ENCODE assay signal across 2 cellular contexts in the genomic region with DNA sequence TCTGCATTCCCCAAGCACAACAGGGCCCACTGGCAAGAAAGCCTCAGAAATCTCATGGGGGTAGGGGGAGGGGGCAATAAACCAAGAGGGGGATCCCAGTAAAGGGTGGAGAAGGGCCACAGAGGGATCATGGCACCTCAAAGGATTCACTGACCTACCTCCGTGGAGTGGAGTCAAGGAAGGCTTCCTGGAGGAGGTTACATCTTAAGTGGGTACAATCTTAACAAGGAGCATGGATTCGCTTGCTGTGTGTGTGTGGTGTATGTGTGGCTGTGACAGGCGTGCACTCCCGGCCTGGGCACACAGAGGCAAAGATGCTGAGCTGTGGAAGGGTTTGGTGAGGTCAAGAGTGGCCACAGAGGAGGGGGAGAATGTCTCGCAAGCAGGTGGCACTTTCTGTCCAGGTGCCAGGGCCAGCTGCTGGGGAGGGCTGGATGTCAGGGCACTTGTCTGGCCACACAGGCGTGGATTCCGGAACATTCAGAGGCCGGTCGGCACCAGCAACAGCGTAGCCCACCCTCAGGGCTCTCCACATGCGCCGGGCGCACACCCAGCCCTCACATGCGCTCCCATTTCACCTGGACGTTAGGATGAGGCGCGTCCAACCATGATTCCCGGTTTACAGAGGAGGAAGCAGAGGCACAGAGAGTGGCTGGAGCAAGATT.
TF ChIP-seq lines count a peak whose summit lies in the region.

No MANE protein-coding gene starts in this region.

TF ChIP-seq in IMR-90, 13 proteins besides CTCF, POLR2A, EP300 and RAD21:
- TF ChIP-seq, protein P1, sequence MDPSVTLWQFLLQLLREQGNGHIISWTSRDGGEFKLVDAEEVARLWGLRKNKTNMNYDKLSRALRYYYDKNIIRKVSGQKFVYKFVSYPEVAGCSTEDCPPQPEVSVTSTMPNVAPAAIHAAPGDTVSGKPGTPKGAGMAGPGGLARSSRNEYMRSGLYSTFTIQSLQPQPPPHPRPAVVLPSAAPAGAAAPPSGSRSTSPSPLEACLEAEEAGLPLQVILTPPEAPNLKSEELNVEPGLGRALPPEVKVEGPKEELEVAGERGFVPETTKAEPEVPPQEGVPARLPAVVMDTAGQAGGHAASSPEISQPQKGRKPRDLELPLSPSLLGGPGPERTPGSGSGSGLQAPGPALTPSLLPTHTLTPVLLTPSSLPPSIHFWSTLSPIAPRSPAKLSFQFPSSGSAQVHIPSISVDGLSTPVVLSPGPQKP (IDR thresholded peaks at IDR 0.05; ENCODE audit: borderline replicate concordance, low read depth, low read length): no peak
- TF ChIP-seq RFX5 (IDR thresholded peaks at IDR 0.05; ENCODE audit: low read depth, low read length) (no peak), MXI1 (IDR thresholded peaks at IDR 0.05; ENCODE audit: borderline replicate concordance, low read depth, low read length) (no peak), MAZ (IDR thresholded peaks at IDR 0.05; ENCODE audit: borderline replicate concordance, low read depth, low read length) (no peak), RCOR1 (IDR thresholded peaks at IDR 0.05; ENCODE audit: insufficient replicate concordance, low read length) (no peak), CHD1 (IDR thresholded peaks at IDR 0.05; ENCODE audit: low read depth, low read length) (no peak), NFE2L2 (IDR thresholded peaks at IDR 0.05; ENCODE audit: low read depth, low read length) (no peak), CEBPB (IDR thresholded peaks at IDR 0.05; ENCODE audit: low read depth, low read length) (no peak), BHLHE40 (IDR thresholded peaks at IDR 0.05; ENCODE audit: low read depth, low read length) (no peak), SMC3 (IDR thresholded peaks at IDR 0.05; ENCODE audit: low read depth, low read length) (no peak), FOS (IDR thresholded peaks at IDR 0.05; ENCODE audit: low read depth, low read length) (no peak), MAFK (IDR thresholded peaks at IDR 0.05; ENCODE audit: low read depth, low read length) (no peak)
- TF ChIP-seq, protein P2, sequence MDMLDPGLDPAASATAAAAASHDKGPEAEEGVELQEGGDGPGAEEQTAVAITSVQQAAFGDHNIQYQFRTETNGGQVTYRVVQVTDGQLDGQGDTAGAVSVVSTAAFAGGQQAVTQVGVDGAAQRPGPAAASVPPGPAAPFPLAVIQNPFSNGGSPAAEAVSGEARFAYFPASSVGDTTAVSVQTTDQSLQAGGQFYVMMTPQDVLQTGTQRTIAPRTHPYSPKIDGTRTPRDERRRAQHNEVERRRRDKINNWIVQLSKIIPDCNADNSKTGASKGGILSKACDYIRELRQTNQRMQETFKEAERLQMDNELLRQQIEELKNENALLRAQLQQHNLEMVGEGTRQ (IDR thresholded peaks at IDR 0.05; ENCODE audit: low read depth, low read length): no peak
TF ChIP-seq in IMR-90: peak in this region for 0.

TF ChIP-seq in K562, 482 proteins besides CTCF, POLR2A, EP300 and RAD21:
- TF ChIP-seq HLTF (IDR thresholded peaks at IDR 0.05) (no peak), ZFP36 (IDR thresholded peaks at IDR 0.05; ENCODE audit: low read depth, low read length, partially characterized antibody) (peak; percentile 79)
